ENCODE assay signal across 12 cellular contexts in the genomic region with DNA sequence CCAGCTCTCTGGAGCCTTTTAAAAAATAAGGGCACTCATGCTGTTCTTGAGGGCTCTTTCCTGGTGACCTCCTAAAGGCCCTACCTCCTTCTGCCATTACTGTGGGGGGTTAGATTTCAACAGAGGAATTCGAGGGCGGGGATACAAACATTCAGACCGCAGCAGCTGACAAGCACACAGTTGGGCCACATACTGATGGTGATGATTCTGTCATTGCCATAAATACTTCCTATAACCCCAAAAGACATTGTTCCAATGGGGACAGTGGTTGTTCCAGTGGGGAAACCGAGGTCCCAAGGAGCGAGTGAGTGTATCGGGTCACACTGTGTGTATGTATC.
"Had no signal": no experiment of that assay in that cellular context is flagged by ENCODE, and none has a peak within 500 bp of the region (broad histone marks: within the 10 kb centered on the region; RNA-seq: fewer than 3 reads in every experiment).

No MANE protein-coding gene starts in this region.

- H3K27me3 Mint-ChIP-seq: stimulated activated naive CD8-positive, alpha-beta T cell treated with anti-CD3 and anti-CD28 coated beads, Interleukin-15, Interleukin-2, amounts not matched to agents 100 ng/mL and 50 ng/mL, for 24 hours had no signal

- H3K9me3 Mint-ChIP-seq: activated naive CD4-positive, alpha-beta T cell treated with anti-CD3 and anti-CD28 coated beads, Interleukin-2, amount 50 U/mL, for 72 hours; stimulated activated naive CD8-positive, alpha-beta T cell treated with anti-CD3 and anti-CD28 coated beads, Interleukin-15, Interleukin-2, amounts not matched to agents 100 ng/mL and 50 ng/mL, for 24 hours had no signal

- H3K36me3 ChIP-seq: right atrium auricular region, suprapubic skin had no signal

- H3K27ac ChIP-seq: right atrium auricular region, suprapubic skin had no signal

- ATAC-seq: esophagus mucosa had no signal

- DNase-seq: activated CD4-positive, alpha-beta T cell treated with anti-CD3 and anti-CD28 coated beads, Interleukin-2, amount 50 U/mL, for 4 hours; activated effector memory CD4-positive, alpha-beta T cell treated with anti-CD3 and anti-CD28 coated beads, Interleukin-2, amount 50 U/mL, for 16 hours; activated T-cell treated with anti-CD3 and anti-CD28 coated beads for 4 hours; kidney glomerular epithelial cell; stimulated activated CD8-positive, alpha-beta memory T cell treated with anti-CD3 and anti-CD28 coated beads, Interleukin-4, amount 100 ng/mL, for 48 hours; trophoblast cell had no signal

- H3K9me3 ChIP-seq: right atrium auricular region, suprapubic skin had no signal

- H3K27me3 ChIP-seq: right atrium auricular region, suprapubic skin had no signal

- H3K4me3 ChIP-seq: right atrium auricular region, skin epidermis, suprapubic skin had no signal

- H3K36me3 Mint-ChIP-seq: activated naive CD4-positive, alpha-beta T cell treated with anti-CD3 and anti-CD28 coated beads, Interleukin-2, amount 50 U/mL, for 72 hours had no signal

- H3K4me1 ChIP-seq: suprapubic skin had no signal

- H3K4me3 Mint-ChIP-seq: stimulated activated naive CD8-positive, alpha-beta T cell treated with anti-CD3 and anti-CD28 coated beads, Interleukin-15, Interleukin-2, amounts not matched to agents 100 ng/mL and 50 ng/mL, for 24 hours had no signal
